Comparison of ENCODE assay signal across 21 cellular contexts in genomic region chr6:137122612-137123011, GRCh38. TPM values are rescaled to one million over a fixed set of nuclear protein-coding genes. Genes with fewer than 3 reads are reported as not detected.
A peak's percentile ranks its signal among the peaks of the same experiment; 100 is the strongest.
DNase-seq lines count a peak whose midpoint lies in the region; ATAC-seq, FAIRE-seq and TF ChIP-seq lines count a peak whose summit lies in the region.
"Had no signal": no experiment of that assay in that cellular context is flagged by ENCODE, and none has a peak within 500 bp of the region (broad histone marks: within the 10 kb centered on the region; RNA-seq: fewer than 3 reads in every experiment).

No MANE protein-coding gene starts in this region.

- H3K4me3 ChIP-seq in OCI-LY3 (ENCODE audit: low read length) (no peak overlapping the region; the same call in 1 of the 2 replicates), HepG2 (replicated peaks in 1 of 3; ENCODE audit: insufficient read depth in 1 of 3, low read depth in 2 of 3, low read length in 3 of 3) (no peak overlapping the region)
- H3K4me3 ChIP-seq: GM23248, SJSA1 had no signal

- H3K4me1 Mint-ChIP-seq in activated CD4-positive, alpha-beta memory T cell treated with anti-CD3 and anti-CD28 coated beads, Interleukin-2, amount 10 ng/mL, durations not matched to agents 7 days and 5 days: peaks cover 11% of the 10 kb centered on the region

- DNase-seq in GM10266 (ENCODE audit: extremely low spot score): peak; percentile 19
- DNase-seq in activated CD4-positive, alpha-beta memory T cell treated with anti-CD3 and anti-CD28 coated beads, Interleukin-2, amount 10 ng/mL, durations not matched to agents 7 days and 5 days: no peak
- DNase-seq in HepG2 (ENCODE audit: low spot score): no peak
- DNase-seq: amygdala; GDM1; GM23248; IMR-90; NCI-H1105; NCI-H226; stimulated activated naive CD8-positive, alpha-beta T cell treated with anti-CD3 and anti-CD28 coated beads, Interleukin-15, Interleukin-2, amounts not matched to agents 100 U/mL and 50 U/mL, for 24 hours had no signal

- TF ChIP-seq EP300 in HepG2 (IDR thresholded peaks at IDR 0.05; ENCODE audit: low read depth in 2 of 2, low read length in 2 of 2) (no peak), HepG2 (CRISPR knock-in tag; IDR thresholded peaks at IDR 0.05; ENCODE audit: borderline replicate concordance) (no peak)

- no peaks in the 10 kb centered on the region for H3K79me2 ChIP-seq in OCI-LY3 (ENCODE audit: low read length)
- H3K79me2 ChIP-seq in HepG2 (ENCODE audit: insufficient read depth, low read length): no peaks in the 10 kb centered on the region

- ATAC-seq in GM19463 (IDR thresholded peaks at IDR 0.05; ENCODE audit: unreplicated experiment) (peak; percentile 61), HG02885 (IDR thresholded peaks at IDR 0.05; ENCODE audit: poor library complexity, unreplicated experiment) (peak; percentile 75), HepG2 (no peak), GM18861 (IDR thresholded peaks at IDR 0.05; ENCODE audit: unreplicated experiment) (no peak), GM19467 (IDR thresholded peaks at IDR 0.05; ENCODE audit: unreplicated experiment) (no peak)
- ATAC-seq: stimulated activated naive CD8-positive, alpha-beta T cell treated with anti-CD3 and anti-CD28 coated beads, Interleukin-15, Interleukin-2, amounts not matched to agents 100 U/mL and 50 U/mL, for 24 hours had no signal

- peak overlapping the region; percentile 53 for H3K9ac ChIP-seq in OCI-LY3 (ENCODE audit: low read length)
- H3K9ac ChIP-seq in HepG2 (ENCODE audit: insufficient read depth, low read depth, low read length): no peak overlapping the region
- H3K9ac ChIP-seq: GM23248 had no signal

- no peak for TF ChIP-seq RAD21 in HepG2 (CRISPR knock-in tag; IDR thresholded peaks at IDR 0.05)

- H3K27me3 ChIP-seq in OCI-LY3 (ENCODE audit: low read depth, low read length): no peaks in the 10 kb centered on the region
- H3K27me3 ChIP-seq in HepG2 (ENCODE audit: control insufficient read depth in 1 of 2, insufficient read depth in 2 of 2, low read length in 2 of 2): no peaks in the 10 kb centered on the region
- H3K27me3 ChIP-seq: neutrophil, SJSA1 had no signal

- H3K4me2 ChIP-seq in OCI-LY3 (ENCODE audit: low read length) (peak overlapping the region; percentile 49), HepG2 (ENCODE audit: low read depth, low read length) (no peak overlapping the region)

- H3K9me3 ChIP-seq in OCI-LY3 (ENCODE audit: insufficient read depth, low read length) (no peaks in the 10 kb centered on the region), HepG2 (ENCODE audit: low read length) (peaks cover 16% of the 10 kb centered on the region)

- peak overlapping the region; percentile 56; the same call in 1 of the 2 replicates for H2AFZ ChIP-seq in OCI-LY3 (ENCODE audit: low read depth, low read length)
- no peak overlapping the region for H2AFZ ChIP-seq in HepG2 (ENCODE audit: low read length)
- H2AFZ ChIP-seq: GM23248 had no signal

- TF ChIP-seq CTCF in GM10266 (IDR thresholded peaks at IDR 0.05; ENCODE audit: control insufficient read depth, insufficient read depth, low read depth, missing control alignments) (no peak), OCI-LY3 (IDR thresholded peaks at IDR 0.05; ENCODE audit: low read depth, low read length) (no peak), HepG2 (CRISPR knock-in tag; IDR thresholded peaks at IDR 0.05) (no peak)

- no peaks in the 10 kb centered on the region for H3K27me3 Mint-ChIP-seq in activated CD4-positive, alpha-beta memory T cell treated with anti-CD3 and anti-CD28 coated beads, Interleukin-2, amount 10 ng/mL, durations not matched to agents 7 days and 5 days

- POLR2A ChIA-PET in activated CD4-positive, alpha-beta memory T cell treated with anti-CD3 and anti-CD28 coated beads, Interleukin-2, amount 10 ng/mL, durations not matched to agents 7 days and 5 days (lab: Charles Lee): no interaction called here
- POLR2A ChIA-PET in HepG2 (lab: Yijun Ruan, JAX): no interaction called here

- H4K20me1 ChIP-seq in OCI-LY3 (ENCODE audit: insufficient read depth, low read length): no peaks in the 10 kb centered on the region
- no peaks in the 10 kb centered on the region for H4K20me1 ChIP-seq in HepG2 (ENCODE audit: insufficient read depth, low read length)

- H3K27ac ChIP-seq in OCI-LY3 (ENCODE audit: low read length): peak overlapping the region; percentile 84
- no peak overlapping the region for H3K27ac ChIP-seq in HepG2 (ENCODE audit: extremely low read length, insufficient read depth, low read length)
- H3K27ac ChIP-seq: GM23248, neutrophil, SJSA1 had no signal

- H3K9me3 Mint-ChIP-seq in activated CD4-positive, alpha-beta memory T cell treated with anti-CD3 and anti-CD28 coated beads, Interleukin-2, amount 10 ng/mL, durations not matched to agents 7 days and 5 days: peaks cover 20% of the 10 kb centered on the region

- FAIRE-seq in HepG2 (lab: Jason Lieb, UNC): no peak
- FAIRE-seq: endothelial cell of umbilical vein had no signal

- H3K36me3 ChIP-seq in OCI-LY3 (replicated peaks; ENCODE audit: low read depth, low read length) (peaks cover 6% of the 10 kb centered on the region), HepG2 (replicated peaks in 1 of 2; ENCODE audit: control insufficient read depth in 1 of 2, insufficient read depth in 2 of 2, low read length in 2 of 2) (no peaks in the 10 kb centered on the region)
- H3K36me3 ChIP-seq: neutrophil, SJSA1 had no signal

- 19% methylated on average over 4 of the region's 4 CpGs for WGBS in HepG2 (ENCODE audit: low lambda C conversion rate)

- CTCF ChIA-PET in activated CD4-positive, alpha-beta memory T cell treated with anti-CD3 and anti-CD28 coated beads, Interleukin-2, amount 10 ng/mL, durations not matched to agents 7 days and 5 days (lab: Charles Lee): interaction anchor here (0.9 kb wide), 1 partner anchor 29 kb away, joined by 3 read pairs; no protein-coding TSS in a partner anchor
- CTCF ChIA-PET in HepG2 (lab: Yijun Ruan, JAX; ENCODE audit: low intra/inter-chr PET ratio, low total read pairs): no interaction called here

- H3K4me3 Mint-ChIP-seq in activated CD4-positive, alpha-beta memory T cell treated with anti-CD3 and anti-CD28 coated beads, Interleukin-2, amount 10 ng/mL, durations not matched to agents 7 days and 5 days: no peak overlapping the region

- intact Hi-C loops in HepG2 (cut with micrococcal nuclease; ENCODE audit: unreplicated experiment): no loop called here

- H3K4me1 ChIP-seq in OCI-LY3 (ENCODE audit: low read length): peaks cover 41% of the 10 kb centered on the region
- no peaks in the 10 kb centered on the region for H3K4me1 ChIP-seq in HepG2 (ENCODE audit: insufficient read depth, low read length)
- H3K4me1 ChIP-seq: SJSA1 had no signal

- in situ Hi-C loops in HepG2 (cut with HindIII; ENCODE audit: extremely low pct_ligation_motif_present, low pct_unique_long_range_greater_than_20kb): no loop called here

- H3K27ac Mint-ChIP-seq in activated CD4-positive, alpha-beta memory T cell treated with anti-CD3 and anti-CD28 coated beads, Interleukin-2, amount 10 ng/mL, durations not matched to agents 7 days and 5 days: no peak overlapping the region
- H3K27ac Mint-ChIP-seq: activated T-helper 2 cell treated with anti-CD3 and anti-CD28 coated beads, Interferon-gamma antibody, Interleukin-2, Interleukin-4, amounts not matched to agents 10 μg/mL and 5 μg/mL and 100 μg/mL, durations not matched to agents 14 hours and 24 hours and 36 hours had no signal

- BruUV-seq in HepG2 (replicated peaks; lab: Mats Ljungman, UMichigan): no TSS peak

- H3K36me3 Mint-ChIP-seq in activated CD4-positive, alpha-beta memory T cell treated with anti-CD3 and anti-CD28 coated beads, Interleukin-2, amount 10 ng/mL, durations not matched to agents 7 days and 5 days (ENCODE audit: low read depth): peaks cover 3% of the 10 kb centered on the region

- no peak for TF ChIP-seq POLR2A in HepG2 (IDR thresholded peaks at IDR 0.05; ENCODE audit: insufficient read depth in 1 of 2, low read depth in 2 of 2, low read length in 2 of 2)

TF ChIP-seq in HepG2, 621 proteins besides CTCF, POLR2A, EP300 and RAD21 (continues in another document):
- TF ChIP-seq HNF4G (IDR thresholded peaks at IDR 0.05; ENCODE audit: borderline replicate concordance, low read depth, low read length) (no peak), HNF4G (CRISPR knock-in tag; IDR thresholded peaks at IDR 0.05; ENCODE audit: borderline replicate concordance, low read depth) (no peak)

RNA-seq across cellular contexts. Expression of gene IL22RA2, which starts 50.8 kb away (rescaled TPM):
- not detected for total RNA-seq in activated CD4-positive, alpha-beta memory T cell treated with anti-CD3 and anti-CD28 coated beads, Interleukin-2, amount 10 ng/mL, durations not matched to agents 7 days and 5 days
- total RNA-seq in HepG2 (2016; rRNA removed; fragmentation: Illumina TruSeq; extraction: Trizol): not detected in 2 replicates
- total RNA-seq in HepG2 (2016; cell fraction: cytosol; rRNA removed; fragmentation: Illumina TruSeq; extraction: Trizol; ENCODE audit: low read depth): not detected in 2 replicates
- total RNA-seq in HepG2 (2016; cell fraction: insoluble cytoplasmic fraction; rRNA removed; fragmentation: Illumina TruSeq; extraction: Trizol): not detected in 2 replicates
- total RNA-seq in HepG2 (2016; cell fraction: membrane; rRNA removed; fragmentation: Illumina TruSeq; extraction: Trizol): not detected in 2 replicates
- total RNA-seq in HepG2 (2016; cell fraction: nucleus; rRNA removed; fragmentation: Illumina TruSeq; extraction: Trizol): not detected in 2 replicates
- not detected in 2 replicates for polyA plus RNA-seq in HepG2 (2011; rRNA removed)
- polyA plus RNA-seq in HepG2 (2011; cell fraction: cytosol; rRNA removed): not detected in 2 replicates
- polyA plus RNA-seq in HepG2 (2011; cell fraction: nucleus; rRNA removed): not detected in 2 replicates
- polyA plus RNA-seq in HepG2 (2012): not detected in 2 replicates
- not detected in 2 replicates for polyA plus RNA-seq in HepG2 (2016; cell fraction: cytosol; fragmentation: Illumina TruSeq; extraction: Trizol; ENCODE audit: low read depth)
- not detected in 2 replicates for polyA plus RNA-seq in HepG2 (2016; cell fraction: insoluble cytoplasmic fraction; fragmentation: Illumina TruSeq; extraction: Trizol; ENCODE audit: low read depth)
- not detected in 2 replicates for polyA plus RNA-seq in HepG2 (2016; cell fraction: membrane; fragmentation: Illumina TruSeq; extraction: Trizol; ENCODE audit: low read depth)
- polyA plus RNA-seq in HepG2 (2016; cell fraction: nucleus; fragmentation: Illumina TruSeq; extraction: Trizol; ENCODE audit: insufficient read depth, low read depth): not detected in 2 replicates
- not detected in 2 replicates for polyA minus RNA-seq in HepG2 (2011; rRNA and poly(A)+ RNA removed; ENCODE audit: low replicate concordance)
- polyA minus RNA-seq in HepG2 (2011; cell fraction: cytosol; rRNA and poly(A)+ RNA removed): not detected in 2 replicates
- not detected in 2 replicates for polyA minus RNA-seq in HepG2 (2011; cell fraction: nucleus; rRNA and poly(A)+ RNA removed)
- total RNA-seq: activated T-helper 2 cell treated with anti-CD3 and anti-CD28 coated beads, Interferon-gamma antibody, Interleukin-2, Interleukin-4, amounts not matched to agents 10 μg/mL and 5 μg/mL and 100 μg/mL, durations not matched to agents 14 hours and 24 hours and 36 hours; endothelial cell of umbilical vein; glomerular endothelial cell; GM23248; IMR-90; mesenteric fat pad; SJSA1 had no signal
- polyA plus RNA-seq: endothelial cell of umbilical vein, GM23248, IMR-90 had no signal

Comparison
In these comparisons a context has a peak if more than half of its experiments do, and no peak if none do; other contexts are left out.
1. ATAC-seq: peak in GM19463 (single experiment) and HG02885 (single experiment); none in HepG2 (single experiment), GM18861 (single experiment) and GM19467 (single experiment).